ENCODE assay signal across 16 cellular contexts in the genomic region with DNA sequence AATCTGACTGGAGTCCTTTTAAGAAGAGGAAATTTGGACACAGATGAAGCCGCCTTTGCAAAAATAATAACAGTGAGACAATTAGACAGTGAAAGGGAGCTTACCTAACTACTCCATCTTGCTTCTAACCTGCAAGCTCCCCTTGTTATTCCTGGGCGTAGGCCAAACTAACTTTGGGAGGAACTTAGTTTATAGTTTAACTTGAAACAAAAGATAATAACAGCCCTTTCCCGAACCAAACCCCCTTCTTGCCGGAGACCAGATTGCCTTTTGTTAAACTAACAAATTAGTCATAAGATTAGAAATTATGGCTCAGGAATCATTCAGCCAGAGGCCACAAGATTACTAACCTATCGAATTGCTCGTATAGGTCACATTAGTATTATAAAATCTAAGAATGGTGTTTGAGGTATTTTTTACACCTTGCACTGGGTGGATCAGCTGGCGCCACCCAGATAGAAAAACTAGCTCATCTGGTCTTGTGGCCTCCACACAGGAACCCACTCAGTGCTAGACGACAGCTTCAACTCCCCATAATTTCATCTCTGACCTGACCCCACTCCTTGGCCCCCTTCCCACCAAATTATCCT.
A peak's percentile ranks its signal among the peaks of the same experiment; 100 is the strongest.
DNase-seq lines count a peak whose midpoint lies in the region; ATAC-seq and TF ChIP-seq lines count a peak whose summit lies in the region.
"Had no signal": no experiment of that assay in that cellular context is flagged by ENCODE, and none has a peak within 500 bp of the region (broad histone marks: within the 10 kb centered on the region; RNA-seq: fewer than 3 reads in every experiment).

No MANE protein-coding gene starts in this region.

- TF ChIP-seq RAD21 in IMR-90 (IDR thresholded peaks at IDR 0.05; ENCODE audit: low read length), result no peak

- no peak overlapping the region for H3K23ac ChIP-seq in IMR-90 (ENCODE audit: low read depth, low read length)

- CTCF ChIA-PET in IMR-90 (lab: Yijun Ruan, JAX), result no interaction called here
- CTCF ChIA-PET in activated CD8-positive, alpha-beta T cell treated with anti-CD3 and anti-CD28 coated beads for 36 hours (lab: Charles Lee), result no interaction called here

- TF ChIP-seq CTCF in IMR-90 (conservative IDR thresholded peaks at IDR 0.05; ENCODE audit: low read depth, low read length) (no peak), colonic mucosa (IDR thresholded peaks at IDR 0.05) (no peak), transverse colon (IDR thresholded peaks at IDR 0.05) (no peak)
- TF ChIP-seq CTCF in activated CD8-positive, alpha-beta T cell treated with anti-CD3 and anti-CD28 coated beads for 36 hours (IDR thresholded peaks at IDR 0.05), result no peak

- no peak overlapping the region for H3K4me2 ChIP-seq in IMR-90 (ENCODE audit: low read depth, low read length)

- H3K9me1 ChIP-seq in IMR-90 (ENCODE audit: insufficient read depth, low read length), result no peaks in the 10 kb centered on the region

- dilution Hi-C loops in IMR-90 (cut with HindIII; ENCODE audit: low sequenced_read_pairs, unreplicated experiment), result no loop called here

- no peak overlapping the region for H2AK5ac ChIP-seq in IMR-90 (ENCODE audit: low read depth, low read length)

- no peak overlapping the region for H3K27ac ChIP-seq in IMR-90 (ENCODE audit: insufficient read depth, low read length)
- peak overlapping the region; percentile 74 for H3K27ac ChIP-seq in colonic mucosa
- peak overlapping the region; percentile 67 to 77 (median 70) for H3K27ac ChIP-seq in transverse colon

- no peak overlapping the region for H3K14ac ChIP-seq in IMR-90 (replicated peaks; ENCODE audit: low read depth, low read length)

- H3K27me3 ChIP-seq in IMR-90 (ENCODE audit: control insufficient read depth, insufficient read depth, low read length) (no peaks in the 10 kb centered on the region), colonic mucosa (no peaks in the 10 kb centered on the region), transverse colon (no peaks in the 10 kb centered on the region)
- H3K27me3 ChIP-seq: BE2C had no signal

- H4K8ac ChIP-seq in IMR-90 (ENCODE audit: low read depth in 2 of 2, low read length in 2 of 2), result no peak overlapping the region

- TF ChIP-seq POLR2A in IMR-90 (IDR thresholded peaks at IDR 0.05; ENCODE audit: low read depth, low read length) (no peak), transverse colon (IDR thresholded peaks at IDR 0.05) (no peak)

- no peak overlapping the region for H3K4me3 ChIP-seq in IMR-90 (ENCODE audit: insufficient read depth, low read depth, low read length)
- H3K4me3 ChIP-seq in colonic mucosa, result no peak overlapping the region
- no peak overlapping the region for H3K4me3 ChIP-seq in transverse colon
- H3K4me3 ChIP-seq: HAP-1 had no signal

- POLR2A ChIA-PET in IMR-90 (lab: Charles Lee; ENCODE audit: unreplicated experiment), result no interaction called here
- POLR2A ChIA-PET in activated CD8-positive, alpha-beta T cell treated with anti-CD3 and anti-CD28 coated beads for 36 hours (lab: Charles Lee), result no interaction called here

- H2BK15ac ChIP-seq in IMR-90 (ENCODE audit: low read depth, low read length), result no peak overlapping the region

- H3K36me3 ChIP-seq in IMR-90 (ENCODE audit: control insufficient read depth, insufficient read depth, low read length) (no peaks in the 10 kb centered on the region), colonic mucosa (no peaks in the 10 kb centered on the region), transverse colon (no peaks in the 10 kb centered on the region)
- H3K36me3 ChIP-seq: BE2C, HAP-1 had no signal

- 20% methylated on average over 1 of the region's 8 CpGs; no CpG with 5 or more reads in 1 of the 2 experiments for WGBS in IMR-90 (ENCODE audit: extremely low coverage in 2 of 2, insufficient read length in 1 of 2), 2 experiments
- WGBS in transverse colon (ENCODE audit: low coverage in 1 of 2), 2 donors, result 41 to 50% methylated on average over 6 to 8 of the region's 8 CpGs

- in situ Hi-C loops in IMR-90 (cut with MboI; ENCODE audit: low sequenced_read_pairs) (no loop called here), transverse colon (cut with MboI; ENCODE audit: low pct_ligation_motif_present in 1 of 4, low pct_unique_long_range_greater_than_20kb in 1 of 4, low sequenced_read_pairs in 3 of 4) (no loop called here)

- no peak for ATAC-seq in IMR-90 (ENCODE audit: low read depth)
- ATAC-seq in activated CD4-positive, CD25-positive, alpha-beta regulatory T cell treated with anti-CD3 and anti-CD28 coated beads, Interleukin-2, amount 50 U/mL, for 24 hours, result no peak
- ATAC-seq in activated CD8-positive, alpha-beta T cell treated with anti-CD3 and anti-CD28 coated beads for 36 hours, result no peak

- no peaks in the 10 kb centered on the region for H4K20me1 ChIP-seq in IMR-90 (ENCODE audit: insufficient read depth, low read length)

- no peaks in the 10 kb centered on the region for H3K4me1 ChIP-seq in IMR-90 (ENCODE audit: control insufficient read depth, insufficient read depth, low read length)
- peaks cover 3% of the 10 kb centered on the region for H3K4me1 ChIP-seq in colonic mucosa
- H3K4me1 ChIP-seq in transverse colon, result peaks cover 2 to 27% (median 16%) of the 10 kb centered on the region in 4 donors
- H3K4me1 ChIP-seq: BE2C had no signal

- no peaks in the 10 kb centered on the region for H3K9me3 Mint-ChIP-seq in activated CD8-positive, alpha-beta T cell treated with anti-CD3 and anti-CD28 coated beads for 36 hours

- no TSS peak for BruUV-seq in IMR-90 (replicated peaks; lab: Mats Ljungman, UMichigan)

- H3K18ac ChIP-seq in IMR-90 (ENCODE audit: low read depth, low read length), result no peak overlapping the region

- intact Hi-C loops in IMR-90 (cut with micrococcal nuclease), result no loop called here
- intact Hi-C loops in colonic mucosa (cut with DNase I), result no loop called here
- intact Hi-C loops in transverse colon (cut with DNase I; ENCODE audit: low total_unique reads), result no loop called here
- intact Hi-C loops in activated CD8-positive, alpha-beta T cell treated with anti-CD3 and anti-CD28 coated beads for 36 hours (cut with micrococcal nuclease), result no loop called here

- H2BK20ac ChIP-seq in IMR-90 (ENCODE audit: low read depth, low read length), result no peak overlapping the region

- no peaks in the 10 kb centered on the region for H3K27me3 Mint-ChIP-seq in activated CD8-positive, alpha-beta T cell treated with anti-CD3 and anti-CD28 coated beads for 36 hours
- H3K27me3 Mint-ChIP-seq: CD4-positive, alpha-beta memory T cell had no signal

- H3K9me3 ChIP-seq in IMR-90 (ENCODE audit: control insufficient read depth, insufficient read depth, low read length) (no peaks in the 10 kb centered on the region), colonic mucosa (no peaks in the 10 kb centered on the region), transverse colon (no peaks in the 10 kb centered on the region)
- H3K9me3 ChIP-seq: HAP-1 had no signal

- H3K4me3 Mint-ChIP-seq in activated CD8-positive, alpha-beta T cell treated with anti-CD3 and anti-CD28 coated beads for 36 hours, result no peak overlapping the region
- H3K4me3 Mint-ChIP-seq: CD4-positive, alpha-beta memory T cell had no signal

- H2AFZ ChIP-seq in IMR-90 (replicated peaks; ENCODE audit: low read length, poor library complexity), result no peak overlapping the region

- H3K79me1 ChIP-seq in IMR-90 (ENCODE audit: low read depth in 1 of 2, low read length in 2 of 2), result no peaks in the 10 kb centered on the region

- DNase-seq in IMR-90 (peak; percentile 7), colonic mucosa (peak; percentile 76), kidney tubule cell (ENCODE audit: low spot score) (peak; percentile 63), transverse colon (peak; percentile 63), COLO829 (ENCODE audit: low spot score) (no peak)
- DNase-seq in activated CD8-positive, alpha-beta T cell treated with anti-CD3 and anti-CD28 coated beads for 36 hours, result no peak
- DNase-seq: ACHN; BE2C; CD4-positive, alpha-beta memory T cell; NCI-H1436; NCI-H2227 treated with DMSO at 0.1 percent for 48 hours; NCI-H526; NK-92 treated with Interleukin-12 subunit alpha and Interleukin-12 subunit beta, amount 100 ng/mL, for 24 hours; OCI-M1 had no signal

- H4K5ac ChIP-seq in IMR-90 (ENCODE audit: low read depth, low read length), result no peak overlapping the region

- no peak overlapping the region for H2BK5ac ChIP-seq in IMR-90 (ENCODE audit: low read depth, low read length, poor library complexity, severe bottlenecking)

- H4K91ac ChIP-seq in IMR-90 (ENCODE audit: insufficient read depth, low read depth, low read length), result no peak overlapping the region

- H3K56ac ChIP-seq in IMR-90 (ENCODE audit: extremely low read depth, insufficient read depth, low read length), result no peak overlapping the region

- H3K4ac ChIP-seq in IMR-90 (ENCODE audit: low read depth, low read length), result no peak overlapping the region

- H3K36me3 Mint-ChIP-seq in activated CD8-positive, alpha-beta T cell treated with anti-CD3 and anti-CD28 coated beads for 36 hours (ENCODE audit: low read depth), result no peaks in the 10 kb centered on the region
- H3K36me3 Mint-ChIP-seq: CD4-positive, alpha-beta memory T cell had no signal

- peaks cover 9% of the 10 kb centered on the region for H3K4me1 Mint-ChIP-seq in activated CD8-positive, alpha-beta T cell treated with anti-CD3 and anti-CD28 coated beads for 36 hours (ENCODE audit: low read depth)

- TF ChIP-seq EP300 in transverse colon (IDR thresholded peaks at IDR 0.05; ENCODE audit: low read depth), result no peak

- H2AK9ac ChIP-seq in IMR-90 (replicated peaks; ENCODE audit: low read depth, low read length, poor library complexity), result no peak overlapping the region

- no peak overlapping the region for H2BK120ac ChIP-seq in IMR-90 (ENCODE audit: low read depth, low read length)

- no peak overlapping the region for H3K27ac Mint-ChIP-seq in activated CD8-positive, alpha-beta T cell treated with anti-CD3 and anti-CD28 coated beads for 36 hours

- H3K9ac ChIP-seq in IMR-90 (ENCODE audit: low read depth, low read length) (no peak overlapping the region), colonic mucosa (ENCODE audit: low read depth in 2 of 2, low read length in 2 of 2) (no peak overlapping the region)

TF ChIP-seq in IMR-90, 13 proteins besides CTCF, POLR2A, EP300 and RAD21 (continues in another document):
- TF ChIP-seq BHLHE40 (IDR thresholded peaks at IDR 0.05; ENCODE audit: low read depth, low read length) (no peak), NFE2L2 (IDR thresholded peaks at IDR 0.05; ENCODE audit: low read depth, low read length) (no peak), MAZ (IDR thresholded peaks at IDR 0.05; ENCODE audit: borderline replicate concordance, low read depth, low read length) (no peak), FOS (IDR thresholded peaks at IDR 0.05; ENCODE audit: low read depth, low read length) (no peak), MXI1 (IDR thresholded peaks at IDR 0.05; ENCODE audit: borderline replicate concordance, low read depth, low read length) (no peak), RFX5 (IDR thresholded peaks at IDR 0.05; ENCODE audit: low read depth, low read length) (no peak)
- TF ChIP-seq, protein P1, sequence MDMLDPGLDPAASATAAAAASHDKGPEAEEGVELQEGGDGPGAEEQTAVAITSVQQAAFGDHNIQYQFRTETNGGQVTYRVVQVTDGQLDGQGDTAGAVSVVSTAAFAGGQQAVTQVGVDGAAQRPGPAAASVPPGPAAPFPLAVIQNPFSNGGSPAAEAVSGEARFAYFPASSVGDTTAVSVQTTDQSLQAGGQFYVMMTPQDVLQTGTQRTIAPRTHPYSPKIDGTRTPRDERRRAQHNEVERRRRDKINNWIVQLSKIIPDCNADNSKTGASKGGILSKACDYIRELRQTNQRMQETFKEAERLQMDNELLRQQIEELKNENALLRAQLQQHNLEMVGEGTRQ (IDR thresholded peaks at IDR 0.05; ENCODE audit: low read depth, low read length), result no peak

Comparison
In these comparisons a context has a peak if more than half of its experiments do, and no peak if none do; other contexts are left out.
1. DNase-seq: peak in IMR-90 (single experiment), colonic mucosa (single experiment), kidney tubule cell (single experiment) and transverse colon (single experiment); none in COLO829 (single experiment) and activated CD8-positive, alpha-beta T cell treated with anti-CD3 and anti-CD28 coated beads for 36 hours (single experiment).